8 cellular contexts compared by ENCODE assay signal in the genomic region with DNA sequence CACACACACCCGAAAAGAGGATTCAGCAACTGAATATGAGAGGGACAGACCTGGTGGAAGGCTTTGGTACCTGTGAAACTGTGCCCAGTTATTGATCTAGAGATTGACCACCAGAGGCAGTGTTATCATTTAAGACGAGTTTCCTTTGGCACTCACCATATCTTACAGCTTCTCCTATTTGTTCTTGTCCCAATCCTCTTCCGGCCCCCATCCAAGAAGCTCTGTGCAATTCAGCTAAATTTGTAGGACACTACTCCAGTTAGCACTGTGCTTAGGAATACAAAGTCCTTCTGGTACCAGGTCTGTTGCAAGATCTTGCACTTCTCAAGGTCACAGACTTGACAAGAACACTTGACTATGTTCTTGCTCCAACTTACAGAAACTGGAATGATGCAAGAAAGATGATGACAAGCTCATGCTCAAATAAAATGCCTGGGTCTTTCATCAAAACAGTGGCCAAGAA. TPM values are rescaled to one million over a fixed set of nuclear protein-coding genes. Genes with fewer than 3 reads are reported as not detected.
A peak's percentile ranks its signal among the peaks of the same experiment; 100 is the strongest.
DNase-seq lines count a peak whose midpoint lies in the region; ATAC-seq and TF ChIP-seq lines count a peak whose summit lies in the region.

No MANE protein-coding gene starts in this region.

- H3K36me3 ChIP-seq in SK-N-SH (replicated peaks in 1 of 2; ENCODE audit: control insufficient read depth in 1 of 2, insufficient read depth in 2 of 2, low read length in 1 of 2), result no peaks in the 10 kb centered on the region
- no peaks in the 10 kb centered on the region for H3K36me3 ChIP-seq in heart left ventricle
- no peaks in the 10 kb centered on the region for H3K36me3 ChIP-seq in smooth muscle cell (ENCODE audit: low read depth)

- H3K27me3 ChIP-seq in SK-N-SH (ENCODE audit: insufficient read depth) (no peaks in the 10 kb centered on the region), heart left ventricle (no peaks in the 10 kb centered on the region), smooth muscle cell (ENCODE audit: low read depth) (no peaks in the 10 kb centered on the region)

- H3K9me2 ChIP-seq in SK-N-SH, result no peaks in the 10 kb centered on the region

- H3K4me3 ChIP-seq in SK-N-SH (ENCODE audit: low read depth in 2 of 2, low read length in 1 of 2), result no peak overlapping the region
- H3K4me3 ChIP-seq in heart left ventricle, result no peak overlapping the region
- H3K4me3 ChIP-seq in smooth muscle cell, result no peak overlapping the region

- no peak overlapping the region for H2AFZ ChIP-seq in SK-N-SH (ENCODE audit: low read depth)
- no peak overlapping the region for H2AFZ ChIP-seq in smooth muscle cell (ENCODE audit: low read depth)

- peak; percentile 18 for DNase-seq in COR-L47 (lab: John Stamatoyannopoulos, UW)
- DNase-seq in HPDE6-E6E7 (ENCODE audit: extremely low spot score), result peak; percentile 47
- DNase-seq in SK-N-SH, result peak; percentile 52
- peak in 1 of 5 donors; percentile 40 for DNase-seq in heart left ventricle
- no peak for DNase-seq in smooth muscle cell (lab: John Stamatoyannopoulos, UW; ENCODE audit: unreplicated experiment)
- DNase-seq in NK-92 (lab: John Stamatoyannopoulos, UW; ENCODE audit: unreplicated experiment), result no peak
- DNase-seq in activated naive CD4-positive, alpha-beta T cell treated with Interleukin-2 at 50 U/mL for 16 hours, result no peak

- H4K20me1 ChIP-seq in SK-N-SH (ENCODE audit: insufficient read depth), result no peaks in the 10 kb centered on the region
- H4K20me1 ChIP-seq in smooth muscle cell (ENCODE audit: low read depth), result no peaks in the 10 kb centered on the region

- ATAC-seq in heart left ventricle (peak in 3 of 4 donors; percentile 45 to 83 (median 76)), GM18517 (IDR thresholded peaks at IDR 0.05; ENCODE audit: unreplicated experiment) (no peak)

- H3K4me2 ChIP-seq in SK-N-SH (no peak overlapping the region), smooth muscle cell (no peak overlapping the region)

- no peak overlapping the region for H3K9ac ChIP-seq in SK-N-SH
- no peak overlapping the region for H3K9ac ChIP-seq in smooth muscle cell (ENCODE audit: low read depth)

- POLR2A ChIA-PET in SK-N-SH (lab: Yijun Ruan, JAX), result no interaction called here

- TF ChIP-seq POLR2A in heart left ventricle (IDR thresholded peaks at IDR 0.05), result no peak

- H3K4me1 ChIP-seq in SK-N-SH (ENCODE audit: control insufficient read depth in 1 of 2, insufficient read depth in 2 of 2, low read depth in 1 of 2, low read length in 1 of 2) (peaks cover 7 to 18% of the 10 kb centered on the region in 2 experiments; a peak in 2 of 4 replicates), heart left ventricle (peaks cover 0 to 18% (median 12%) of the 10 kb centered on the region in 12 donors), smooth muscle cell (ENCODE audit: low read depth) (peaks cover 4% of the 10 kb centered on the region)

- TF ChIP-seq EP300 in SK-N-SH (IDR thresholded peaks at IDR 0.05; ENCODE audit: borderline replicate concordance in 1 of 2, low read depth in 1 of 2, low read length in 1 of 2), result no peak

- peak; percentile 68 for TF ChIP-seq RAD21 in SK-N-SH (IDR thresholded peaks at IDR 0.05; ENCODE audit: low read length)

- H3K79me2 ChIP-seq in SK-N-SH (ENCODE audit: insufficient read depth), result no peaks in the 10 kb centered on the region
- no peaks in the 10 kb centered on the region for H3K79me2 ChIP-seq in smooth muscle cell (ENCODE audit: low read depth)

- intact Hi-C loops in heart left ventricle (cut with DNase I), result loop anchor here in 6 of 10 donors (5.0 to 10.0 kb wide), 5 partner anchors 118 to 662 kb away; no protein-coding TSS in a partner anchor

- CTCF ChIA-PET in SK-N-SH (lab: Yijun Ruan, JAX), result interaction anchor here (0.8 to 6.0 kb wide), 32 partner anchors 9 to 692 kb away, joined by 3 to 53 read pairs (median 4); no protein-coding TSS in a partner anchor

- no peaks in the 10 kb centered on the region for H3F3A ChIP-seq in SK-N-SH (replicated peaks; ENCODE audit: insufficient read depth)
- no peaks in the 10 kb centered on the region for H3F3A ChIP-seq in smooth muscle cell (ENCODE audit: low read depth)

- no peak overlapping the region for H3K27ac ChIP-seq in SK-N-SH (ENCODE audit: low read depth in 2 of 2, low read length in 1 of 2)
- H3K27ac ChIP-seq in heart left ventricle, result peak overlapping the region in 3 of 12 donors; percentile 14 to 41 (median 37)
- H3K27ac ChIP-seq in smooth muscle cell (ENCODE audit: low read depth), result no peak overlapping the region

- 37% methylated on average over 3 of the region's 3 CpGs for WGBS in SK-N-SH (ENCODE audit: low lambda C conversion rate)
- 39 to 59% (median 52%) methylated on average over 3 of the region's 3 CpGs for WGBS in heart left ventricle, 4 donors
- 65% methylated on average over 3 of the region's 3 CpGs for WGBS in smooth muscle cell (ENCODE audit: low lambda C conversion rate)

- H3K9me3 ChIP-seq in SK-N-SH (no peaks in the 10 kb centered on the region), heart left ventricle (no peaks in the 10 kb centered on the region), smooth muscle cell (replicated peaks; ENCODE audit: low read depth) (no peaks in the 10 kb centered on the region)

- TF ChIP-seq CTCF in SK-N-SH (IDR thresholded peaks at IDR 0.05) (peak; percentile 67), heart left ventricle (IDR thresholded peaks at IDR 0.05) (peak in 11 of 12 donors; percentile 14 to 47 (median 29)), smooth muscle cell (IDR thresholded peaks at IDR 0.05; ENCODE audit: borderline replicate concordance, insufficient read depth, poor library complexity, severe bottlenecking) (peak; percentile 17)

TF ChIP-seq in SK-N-SH, 30 proteins besides CTCF, POLR2A, EP300 and RAD21:
- TF ChIP-seq SMC3 (IDR thresholded peaks at IDR 0.05; ENCODE audit: low read depth, low read length), result peak; percentile 36
- no peak for TF ChIP-seq RCOR1 (IDR thresholded peaks at IDR 0.05; ENCODE audit: low read length)
TF ChIP-seq in SK-N-SH: peak in this region for 1.

RNA-seq across cellular contexts. Expression of gene CRIPT, which starts 40.1 kb away (rescaled TPM):
- polyA plus RNA-seq in SK-N-SH (2012; rRNA removed) (6.9 and 7.2 TPM in 2 replicates), heart left ventricle (10 to 100 TPM; 12.1 to 19.4 TPM), smooth muscle cell (12.2 and 18.3 TPM in 2 replicates)
- polyA plus RNA-seq in SK-N-SH (2012; cell fraction: cytosol; rRNA removed), result 11.5 and 17.7 TPM in 2 replicates
- polyA plus RNA-seq in SK-N-SH (2012; cell fraction: nucleus; rRNA removed), result 1.7 and 3.7 TPM in 2 replicates
- total RNA-seq in heart left ventricle (10 to 100 TPM; 15.8 to 24.0 (median 19.1) TPM), smooth muscle cell (20.6 and 22.4 TPM in 2 replicates)

RNA-seq across cellular contexts. Expression of gene PIGF, which starts 40.2 kb away (rescaled TPM):
- polyA plus RNA-seq in SK-N-SH (2012; rRNA removed) (38.0 and 55.2 TPM in 2 replicates), heart left ventricle (10 to 100 TPM in 1 of 2 donors, 1 to 10 TPM in 1; 5.3 to 15.5 TPM), smooth muscle cell (31.9 and 42.7 TPM in 2 replicates)
- polyA plus RNA-seq in SK-N-SH (2012; cell fraction: cytosol; rRNA removed), result 52.3 and 60.7 TPM in 2 replicates
- polyA plus RNA-seq in SK-N-SH (2012; cell fraction: nucleus; rRNA removed), result 34.9 and 58.4 TPM in 2 replicates
- total RNA-seq in heart left ventricle (10 to 100 TPM in 4 of 9 donors, 1 to 10 TPM in 5; 4.3 to 12.1 (median 10.0) TPM), smooth muscle cell (19.1 and 35.1 TPM in 2 replicates)

RNA-seq across cellular contexts. Expression of gene SOCS5, which starts 42.0 kb away (rescaled TPM):
- 23.1 and 29.0 TPM in 2 replicates for polyA plus RNA-seq in SK-N-SH (2012; rRNA removed)
- 33.1 and 33.3 TPM in 2 replicates for polyA plus RNA-seq in SK-N-SH (2012; cell fraction: cytosol; rRNA removed)
- 17.6 and 28.6 TPM in 2 replicates for polyA plus RNA-seq in SK-N-SH (2012; cell fraction: nucleus; rRNA removed)
- 10 to 100 TPM; 18.8 to 25.0 (median 20.2) TPM for total RNA-seq in heart left ventricle
- 10 to 100 TPM in 1 of 2 donors, 1 to 10 TPM in 1; 8.1 to 19.5 TPM for polyA plus RNA-seq in heart left ventricle
- total RNA-seq in smooth muscle cell, result 31.1 and 42.8 TPM in 2 replicates
- 6.2 and 8.9 TPM in 2 replicates for polyA plus RNA-seq in smooth muscle cell

Comparison
In these comparisons a context has a peak if more than half of its experiments do, and no peak if none do; other contexts are left out.
1. DNase-seq: peak in COR-L47 (single experiment), HPDE6-E6E7 (single experiment) and SK-N-SH (single experiment); none in smooth muscle cell (single experiment), NK-92 (single experiment) and activated naive CD4-positive, alpha-beta T cell treated with Interleukin-2 at 50 U/mL for 16 hours (single experiment).
2. CTCF ChIP-seq: peak in every context shown above with its lines; median percentile 67 in SK-N-SH; 29 in heart left ventricle; 17 in smooth muscle cell.